25 cellular contexts compared by ENCODE assay signal in the genomic region with DNA sequence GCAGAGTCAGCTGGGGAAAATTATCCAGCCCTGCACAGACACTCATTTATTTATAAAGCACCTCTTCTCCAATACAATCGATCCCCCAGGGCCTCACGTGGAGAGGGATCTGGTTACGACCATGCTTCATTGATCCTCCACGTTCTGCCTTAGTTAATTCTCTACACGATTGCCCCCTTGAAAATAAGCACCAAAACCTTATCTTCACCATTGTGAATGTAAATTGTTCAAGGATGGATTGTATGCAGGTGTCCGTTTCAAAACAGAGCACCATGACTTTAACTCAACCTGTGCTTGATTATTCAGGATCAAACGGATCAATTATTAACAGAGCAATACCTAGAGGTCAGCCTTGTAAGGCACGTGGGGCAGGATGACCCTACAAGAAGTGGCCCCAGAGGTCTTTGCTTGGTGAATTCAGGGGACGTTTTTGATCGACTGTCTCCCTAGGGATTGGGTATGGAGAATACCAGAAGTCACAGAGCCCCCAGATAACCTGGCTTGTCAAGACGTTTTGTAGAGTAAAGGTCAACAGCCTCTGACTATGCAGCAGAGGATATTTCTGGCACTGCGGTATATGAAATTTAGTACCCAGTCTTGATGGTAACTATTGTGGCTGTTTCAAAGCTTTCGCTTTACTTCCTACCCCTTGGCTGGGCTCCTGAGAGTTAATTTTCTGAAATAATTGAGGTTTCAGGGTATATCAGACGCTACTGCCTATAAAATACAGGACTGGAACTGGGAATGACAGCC.
A peak's percentile ranks its signal among the peaks of the same experiment; 100 is the strongest.
DNase-seq lines count a peak whose midpoint lies in the region; ATAC-seq, FAIRE-seq and TF ChIP-seq lines count a peak whose summit lies in the region.
"Had no signal": no experiment of that assay in that cellular context is flagged by ENCODE, and none has a peak within 500 bp of the region (broad histone marks: within the 10 kb centered on the region; RNA-seq: fewer than 3 reads in every experiment).

No MANE protein-coding gene starts in this region.

- H3K4me3 ChIP-seq in psoas muscle: no peak overlapping the region
- H3K4me3 ChIP-seq in lower leg skin (ENCODE audit: low read depth, poor library complexity, severe bottlenecking): no peak overlapping the region
- H3K4me3 ChIP-seq: SK-N-MC had no signal

- no peak for TF ChIP-seq CTCF in psoas muscle (IDR thresholded peaks at IDR 0.05)
- no peak for TF ChIP-seq CTCF in D721Med (IDR thresholded peaks at IDR 0.05; ENCODE audit: insufficient read depth, missing control alignments)
- TF ChIP-seq CTCF in lower leg skin (IDR thresholded peaks at IDR 0.05): no peak

- no peaks in the 10 kb centered on the region for H3K27me3 ChIP-seq in psoas muscle (ENCODE audit: insufficient read depth in 3 of 3, low read length in 2 of 3)

- intact Hi-C loops in psoas muscle (cut with DNase I): no loop called here
- intact Hi-C loops in lower leg skin (cut with DNase I; ENCODE audit: low total_unique reads): no loop called here

- no peak for DNase-seq in activated T-cell treated with anti-CD3 and anti-CD28 coated beads, Interleukin-2, amount 50 U/mL, for 72 hours
- DNase-seq in activated T-cell treated with anti-CD3 and anti-CD28 coated beads for 4 hours: no peak
- DNase-seq in HuH-7 (ENCODE audit: low spot score): peak; percentile 44
- no peak for DNase-seq in left lobe of liver (ENCODE audit: low spot score)
- DNase-seq in psoas muscle: no peak
- no peak for DNase-seq in D721Med (ENCODE audit: insufficient read length, low spot score)
- DNase-seq in lower leg skin (ENCODE audit: low spot score in 2 of 2): no peak
- DNase-seq: CD4-positive, alpha-beta T cell; GOT3; IMR-90; MM.1S; NCI-H1105; NCI-H1694 treated with DMSO at 0.1 percent for 48 hours; NCI-H2107; NCI-H510A; NCI-H748 treated with DMSO at 0.1 percent for 48 hours; NK-92 treated with Interleukin-12 subunit alpha and Interleukin-12 subunit beta, amount 100 ng/mL, for 24 hours; SHP77 had no signal

- WGBS in psoas muscle, 3 donors: 68 to 74% (median 72%) methylated on average over 14 of the region's 14 CpGs
- 89 to 91% methylated on average over 14 of the region's 14 CpGs for WGBS in lower leg skin, 2 donors

- ATAC-seq in activated T-cell treated with anti-CD3 and anti-CD28 coated beads, Interleukin-2, amount 50 U/mL, for 72 hours (replicated peaks in 1 of 2): no peak
- ATAC-seq in left lobe of liver: peak; percentile 79
- peak in 3 of 4 donors; percentile 30 to 72 (median 66) for ATAC-seq in psoas muscle
- no peak for ATAC-seq in HG02885 (IDR thresholded peaks at IDR 0.05; ENCODE audit: poor library complexity, unreplicated experiment)
- ATAC-seq: HCT116 had no signal

- H3K27ac Mint-ChIP-seq in activated T-cell treated with anti-CD3 and anti-CD28 coated beads, Interleukin-2, amount 50 U/mL, for 72 hours: peak overlapping the region; percentile 48

- no peaks in the 10 kb centered on the region for H3K9me3 Mint-ChIP-seq in activated T-cell treated with anti-CD3 and anti-CD28 coated beads, Interleukin-2, amount 50 U/mL, for 72 hours
- H3K9me3 Mint-ChIP-seq: CD4-positive, alpha-beta T cell had no signal

- H3K4me1 ChIP-seq in psoas muscle: peaks cover 6% of the 10 kb centered on the region

- peaks cover 82% of the 10 kb centered on the region for H3K4me1 Mint-ChIP-seq in activated T-cell treated with anti-CD3 and anti-CD28 coated beads, Interleukin-2, amount 50 U/mL, for 72 hours (ENCODE audit: low read depth)

- no peak for FAIRE-seq in D721Med (lab: Jason Lieb, UNC)
- FAIRE-seq: GM12892, GM18507, RCC 7860 had no signal

- no peaks in the 10 kb centered on the region for H3K27me3 Mint-ChIP-seq in activated T-cell treated with anti-CD3 and anti-CD28 coated beads, Interleukin-2, amount 50 U/mL, for 72 hours (ENCODE audit: low read depth)
- H3K27me3 Mint-ChIP-seq: B cell; CD4-positive, alpha-beta T cell had no signal

- no peak overlapping the region for H3K4me3 Mint-ChIP-seq in activated T-cell treated with anti-CD3 and anti-CD28 coated beads, Interleukin-2, amount 50 U/mL, for 72 hours
- H3K4me3 Mint-ChIP-seq: B cell; CD4-positive, alpha-beta T cell had no signal

- no peak overlapping the region for H3K27ac ChIP-seq in psoas muscle
- H3K27ac ChIP-seq: SK-N-MC had no signal

- no peak for TF ChIP-seq POLR2A in lower leg skin (IDR thresholded peaks at IDR 0.05)

- no peaks in the 10 kb centered on the region for H3K9me3 ChIP-seq in psoas muscle

- peaks cover 0 to 28% of the 10 kb centered on the region in 2 donors for H3K36me3 ChIP-seq in psoas muscle (ENCODE audit: insufficient read depth in 1 of 2, low read depth in 1 of 2)

- H3K36me3 Mint-ChIP-seq in activated T-cell treated with anti-CD3 and anti-CD28 coated beads, Interleukin-2, amount 50 U/mL, for 72 hours (ENCODE audit: insufficient read depth in 2 of 2): peaks cover 15 to 28% of the 10 kb centered on the region in 2 donors

Comparison
In these comparisons a context has a peak if more than half of its experiments do, and no peak if none do; other contexts are left out.
1. ATAC-seq: peak in left lobe of liver (single experiment) and psoas muscle (3 of 4); none in activated T-cell treated with anti-CD3 and anti-CD28 coated beads, Interleukin-2, amount 50 U/mL, for 72 hours (0 of 2) and HG02885 (single experiment).